ENCODE assay signal across 8 cellular contexts in genomic region chr7:471866-472639, GRCh38. TPM values are rescaled to one million over a fixed set of nuclear protein-coding genes. Genes with fewer than 3 reads are reported as not detected.
DNase-seq lines count a peak whose midpoint lies in the region; ATAC-seq and TF ChIP-seq lines count a peak whose summit lies in the region.

No MANE protein-coding gene starts in this region.

- CTCF ChIA-PET in activated naive CD4-positive, alpha-beta T cell treated with anti-CD3 and anti-CD28 coated beads, Interleukin-2, amount 10 ng/mL, durations not matched to agents 7 days and 5 days (lab: Charles Lee): no interaction called here
- CTCF ChIA-PET in GM10248 (lab: Yijun Ruan, JAX): interaction anchor here (0.9 kb wide), 1 partner anchor 9 kb away, joined by 3 read pairs; no protein-coding TSS in a partner anchor

- 33% methylated on average over 26 of the region's 26 CpGs for WGBS in aorta, 2 donors

- POLR2A ChIA-PET in GM10248 (lab: Yijun Ruan, JAX): interaction anchor here (0.5 kb wide), 1 partner anchor 253 kb away, joined by 5 read pairs; no protein-coding TSS in a partner anchor

- H3K4me1 ChIP-seq in aorta (ENCODE audit: control insufficient read depth in 1 of 2, insufficient read depth in 2 of 2, low read length in 2 of 2): no peaks in the 10 kb centered on the region

- H3K4me3 Mint-ChIP-seq in activated naive CD4-positive, alpha-beta T cell treated with anti-CD3 and anti-CD28 coated beads, Interleukin-2, amount 10 ng/mL, durations not matched to agents 7 days and 5 days: no peak overlapping the region

- intact Hi-C loops in dorsolateral prefrontal cortex (cut with DNase I) (no loop called here), aorta (cut with DNase I) (no loop called here)

- H3K36me3 ChIP-seq in aorta (ENCODE audit: control insufficient read depth in 1 of 2, insufficient read depth in 2 of 2, low read length in 1 of 2): no peaks in the 10 kb centered on the region

- no peaks in the 10 kb centered on the region for H3K36me3 Mint-ChIP-seq in activated naive CD4-positive, alpha-beta T cell treated with anti-CD3 and anti-CD28 coated beads, Interleukin-2, amount 10 ng/mL, durations not matched to agents 7 days and 5 days

- H3K27me3 ChIP-seq in dorsolateral prefrontal cortex: peaks cover 0 to 4% (median 0%) of the 10 kb centered on the region in 45 donors
- H3K27me3 ChIP-seq in aorta (ENCODE audit: control insufficient read depth in 1 of 2, insufficient read depth in 2 of 2, low read length in 1 of 2): no peaks in the 10 kb centered on the region

- peak; percentile 89 for ATAC-seq in aorta (ENCODE audit: low FRiP score)
- ATAC-seq in HG02938 (IDR thresholded peaks at IDR 0.05; ENCODE audit: unreplicated experiment): no peak

- peaks cover 2% of the 10 kb centered on the region for H3K4me1 Mint-ChIP-seq in activated naive CD4-positive, alpha-beta T cell treated with anti-CD3 and anti-CD28 coated beads, Interleukin-2, amount 10 ng/mL, durations not matched to agents 7 days and 5 days

- no peaks in the 10 kb centered on the region for H3K27me3 Mint-ChIP-seq in activated naive CD4-positive, alpha-beta T cell treated with anti-CD3 and anti-CD28 coated beads, Interleukin-2, amount 10 ng/mL, durations not matched to agents 7 days and 5 days

- peaks cover 16% of the 10 kb centered on the region for H3K9me3 Mint-ChIP-seq in activated naive CD4-positive, alpha-beta T cell treated with anti-CD3 and anti-CD28 coated beads, Interleukin-2, amount 10 ng/mL, durations not matched to agents 7 days and 5 days

- TF ChIP-seq CTCF in dorsolateral prefrontal cortex (IDR thresholded peaks at IDR 0.05 in 54 of 56, conservative IDR thresholded peaks at IDR 0.05 in 2 of 56; ENCODE audit: low read depth in 1 of 56, partially characterized antibody in 56 of 56) (no peak), GM10248 (IDR thresholded peaks at IDR 0.05; ENCODE audit: control extremely low read depth, extremely low read depth, low read depth, missing control alignments) (no peak)

- DNase-seq in activated naive CD4-positive, alpha-beta T cell treated with anti-CD3 and anti-CD28 coated beads, Interleukin-2, amount 10 ng/mL, durations not matched to agents 7 days and 5 days: peak; percentile 19
- no peak for DNase-seq in activated naive CD4-positive, alpha-beta T cell (lab: John Stamatoyannopoulos, UW)
- DNase-seq in dorsolateral prefrontal cortex (peak in 7 of 10 donors; percentile 18 to 43 (median 37)), lung microvascular endothelial cell (ENCODE audit: low read depth in 2 of 2) (peak; percentile 82 to 85), aorta (peak; percentile 96 to 97), GM10248 (ENCODE audit: extremely low spot score) (no peak), HuH-7.5 (ENCODE audit: low spot score) (no peak)

- H3K27ac Mint-ChIP-seq in activated naive CD4-positive, alpha-beta T cell treated with anti-CD3 and anti-CD28 coated beads, Interleukin-2, amount 10 ng/mL, durations not matched to agents 7 days and 5 days: no peak overlapping the region

- no peaks in the 10 kb centered on the region for H3K9me3 ChIP-seq in aorta (ENCODE audit: control insufficient read depth, low read length)

- H3K27ac ChIP-seq in dorsolateral prefrontal cortex (peak overlapping the region in 23 of 59 donors; percentile 1 to 79 (median 52)), aorta (ENCODE audit: low read depth in 1 of 2, low read length in 2 of 2) (peak overlapping the region in 1 of 2 donors; percentile 76)

- H3K4me3 ChIP-seq in dorsolateral prefrontal cortex: no peak overlapping the region
- no peak overlapping the region for H3K4me3 ChIP-seq in aorta (ENCODE audit: low read length in 2 of 2)

RNA-seq across cellular contexts. Expression of gene PDGFA, which starts 47.6 kb away (rescaled TPM):
- total RNA-seq in dorsolateral prefrontal cortex: 100 to 1,000 TPM in 1 of 120 experiments, 10 to 100 TPM in 119; 30.5 to 103 (median 48.6) TPM
- total RNA-seq in lung microvascular endothelial cell: 46.2 and 94.8 TPM in 2 replicates
- total RNA-seq in aorta: 100 to 1,000 TPM; 114 to 174 TPM
- 10 to 100 TPM; 28.9 to 61.1 TPM for polyA plus RNA-seq in aorta

Comparison
In these comparisons a context has a peak if more than half of its experiments do, and no peak if none do; other contexts are left out.
1. DNase-seq: peak in activated naive CD4-positive, alpha-beta T cell treated with anti-CD3 and anti-CD28 coated beads, Interleukin-2, amount 10 ng/mL, durations not matched to agents 7 days and 5 days (single experiment), dorsolateral prefrontal cortex (7 of 10), lung microvascular endothelial cell (2 of 2) and aorta (2 of 2); none in activated naive CD4-positive, alpha-beta T cell (0 of 4), GM10248 (single experiment) and HuH-7.5 (single experiment).